Comparison of ENCODE assay signal across 1 cellular context in genomic region chr20:64006490-64006889, GRCh38.
TF ChIP-seq lines count a peak whose summit lies in the region.

No MANE protein-coding gene starts in this region.

TF ChIP-seq in GM12878, 131 proteins besides CTCF, POLR2A, EP300 and RAD21:
- TF ChIP-seq WRNIP1 (IDR thresholded peaks at IDR 0.05; ENCODE audit: borderline replicate concordance, low read depth, low read length), result no peak
- 0 out of 2 replicates have a peak, but pooled peaks have one; percentile 18 for TF ChIP-seq MLLT1 (IDR thresholded peaks at IDR 0.05)
